In the genomic region with DNA sequence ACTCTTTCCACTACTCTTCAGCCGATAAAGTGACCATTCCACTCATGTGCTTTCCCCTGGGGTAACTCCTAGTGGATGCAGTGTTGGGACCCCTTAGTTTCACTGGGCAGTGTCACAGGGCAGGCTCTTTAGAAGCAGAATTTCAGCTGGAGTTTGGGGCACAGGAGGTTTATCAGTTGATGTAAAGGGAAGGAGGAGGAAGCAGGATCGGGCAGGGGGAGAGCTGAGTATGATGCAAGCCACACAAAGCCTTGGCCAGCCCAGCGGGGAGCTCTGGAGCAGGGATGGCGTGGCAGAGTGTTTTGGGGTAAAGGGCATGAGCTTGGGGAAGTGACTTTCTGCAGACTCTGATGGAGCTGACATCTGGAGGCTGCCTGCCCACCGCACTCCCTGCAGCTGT, we compare ENCODE assay signal across 18 cellular contexts. TPM values are rescaled to one million over a fixed set of nuclear protein-coding genes. Genes with fewer than 3 reads are reported as not detected.
DNase-seq lines count a peak whose midpoint lies in the region; ATAC-seq, FAIRE-seq and TF ChIP-seq lines count a peak whose summit lies in the region.
"Had no signal": no experiment of that assay in that cellular context is flagged by ENCODE, and none has a peak within 500 bp of the region (broad histone marks: within the 10 kb centered on the region; RNA-seq: fewer than 3 reads in every experiment).

No MANE protein-coding gene starts in this region.

- intact Hi-C loops in HepG2 (cut with micrococcal nuclease; ENCODE audit: unreplicated experiment): no loop called here
- intact Hi-C loops in right lobe of liver (cut with DNase I): no loop called here
- intact Hi-C loops in Panc1 (cut with micrococcal nuclease; ENCODE audit: unreplicated experiment): no loop called here

- in situ Hi-C loops in HepG2 (cut with HindIII; ENCODE audit: extremely low pct_ligation_motif_present, low pct_unique_long_range_greater_than_20kb) (no loop called here), Panc1 (cut with HindIII; ENCODE audit: low pct_unique_long_range_greater_than_20kb, low sequenced_read_pairs) (no loop called here)

- no peaks in the 10 kb centered on the region for H3F3A ChIP-seq in neural progenitor cell (ENCODE audit: low read depth)

- CTCF ChIA-PET in HepG2 (lab: Yijun Ruan, JAX; ENCODE audit: low intra/inter-chr PET ratio, low total read pairs): no interaction called here
- CTCF ChIA-PET in Panc1 (lab: Charles Lee): no interaction called here
- CTCF ChIA-PET in RWPE1 (lab: Yijun Ruan, JAX): no interaction called here
- CTCF ChIA-PET in activated CD4-positive, alpha-beta T cell treated with anti-CD3 and anti-CD28 coated beads, Interleukin-2, amount 10 ng/mL, durations not matched to agents 7 days and 5 days (lab: Charles Lee): interaction anchor here (0.8 kb wide), 1 partner anchor 19 kb away, joined by 5 read pairs; no protein-coding TSS in a partner anchor

- TF ChIP-seq EP300 in HepG2 (IDR thresholded peaks at IDR 0.05; ENCODE audit: low read depth in 2 of 2, low read length in 2 of 2): no peak
- no peak for TF ChIP-seq EP300 in HepG2 (CRISPR knock-in tag; IDR thresholded peaks at IDR 0.05; ENCODE audit: borderline replicate concordance)

- H3K36me3 Mint-ChIP-seq in neural progenitor cell: no peaks in the 10 kb centered on the region
- no peaks in the 10 kb centered on the region for H3K36me3 Mint-ChIP-seq in activated CD4-positive, alpha-beta T cell treated with anti-CD3 and anti-CD28 coated beads, Interleukin-2, amount 10 ng/mL, durations not matched to agents 7 days and 5 days (ENCODE audit: low read depth)

- H3K36me3 ChIP-seq in HepG2 (replicated peaks in 1 of 2; ENCODE audit: control insufficient read depth in 1 of 2, insufficient read depth in 2 of 2, low read length in 2 of 2): no peaks in the 10 kb centered on the region
- H3K36me3 ChIP-seq in right lobe of liver: no peaks in the 10 kb centered on the region
- H3K36me3 ChIP-seq in Panc1 (ENCODE audit: control insufficient read depth, insufficient read depth, low read length): no peaks in the 10 kb centered on the region
- H3K36me3 ChIP-seq in neural progenitor cell: no peaks in the 10 kb centered on the region
- H3K36me3 ChIP-seq: SJSA1 had no signal

- H3K4me3 Mint-ChIP-seq in neural progenitor cell: no peak overlapping the region
- H3K4me3 Mint-ChIP-seq in activated CD4-positive, alpha-beta T cell treated with anti-CD3 and anti-CD28 coated beads, Interleukin-2, amount 10 ng/mL, durations not matched to agents 7 days and 5 days: no peak overlapping the region

- no peaks in the 10 kb centered on the region for H3K9me3 ChIP-seq in HepG2 (ENCODE audit: low read length)
- H3K9me3 ChIP-seq in right lobe of liver: no peaks in the 10 kb centered on the region
- H3K9me3 ChIP-seq in Panc1 (ENCODE audit: control insufficient read depth, insufficient read depth, low read depth, low read length): no peaks in the 10 kb centered on the region
- H3K9me3 ChIP-seq in neural progenitor cell (ENCODE audit: low read depth): no peaks in the 10 kb centered on the region
- H3K9me3 ChIP-seq: SJSA1 had no signal

- H3K4me1 Mint-ChIP-seq in neural progenitor cell: peaks cover 11% of the 10 kb centered on the region
- H3K4me1 Mint-ChIP-seq in activated CD4-positive, alpha-beta T cell treated with anti-CD3 and anti-CD28 coated beads, Interleukin-2, amount 10 ng/mL, durations not matched to agents 7 days and 5 days: peaks cover 3% of the 10 kb centered on the region

- H3K9ac ChIP-seq in HepG2 (ENCODE audit: insufficient read depth, low read depth, low read length) (no peak overlapping the region), neural progenitor cell (no peak overlapping the region)

- no peak overlapping the region for H2AFZ ChIP-seq in HepG2 (ENCODE audit: low read length)
- no peak overlapping the region for H2AFZ ChIP-seq in neural progenitor cell (replicated peaks)

- no peak for TF ChIP-seq RAD21 in HepG2 (CRISPR knock-in tag; IDR thresholded peaks at IDR 0.05)

- H3K4me3 ChIP-seq in HepG2 (replicated peaks in 1 of 3; ENCODE audit: insufficient read depth in 1 of 3, low read depth in 2 of 3, low read length in 3 of 3) (no peak overlapping the region), right lobe of liver (no peak overlapping the region), Panc1 (ENCODE audit: low read depth in 2 of 2, low read length in 2 of 2) (no peak overlapping the region), fibroblast of mammary gland (ENCODE audit: control insufficient read depth, low read depth, low read length) (no peak overlapping the region), neural progenitor cell (no peak overlapping the region)
- H3K4me3 ChIP-seq: SJSA1 had no signal

- peaks cover 2% of the 10 kb centered on the region for H3K27me3 Mint-ChIP-seq in neural progenitor cell (ENCODE audit: insufficient read depth, low read depth)
- peaks cover 2% of the 10 kb centered on the region for H3K27me3 Mint-ChIP-seq in activated CD4-positive, alpha-beta T cell treated with anti-CD3 and anti-CD28 coated beads, Interleukin-2, amount 10 ng/mL, durations not matched to agents 7 days and 5 days

- TF ChIP-seq POLR2A in HepG2 (IDR thresholded peaks at IDR 0.05; ENCODE audit: insufficient read depth in 1 of 2, low read depth in 2 of 2, low read length in 2 of 2) (no peak), right lobe of liver (IDR thresholded peaks at IDR 0.05) (no peak)

- TF ChIP-seq CTCF in HepG2 (CRISPR knock-in tag; IDR thresholded peaks at IDR 0.05) (no peak), right lobe of liver (IDR thresholded peaks at IDR 0.05) (no peak), Panc1 (IDR thresholded peaks at IDR 0.05) (no peak), fibroblast of mammary gland (conservative IDR thresholded peaks at IDR 0.05; ENCODE audit: control insufficient read depth, insufficient read depth, low read depth, low read length) (no peak), RWPE1 (conservative IDR thresholded peaks at IDR 0.05; ENCODE audit: low read depth) (no peak), neural progenitor cell (IDR thresholded peaks at IDR 0.05) (no peak)

- H3K79me2 ChIP-seq in HepG2 (ENCODE audit: insufficient read depth, low read length): no peaks in the 10 kb centered on the region
- H3K79me2 ChIP-seq in neural progenitor cell (ENCODE audit: low read depth): no peaks in the 10 kb centered on the region

- POLR2A ChIA-PET in HepG2 (lab: Yijun Ruan, JAX): interaction anchor here (1.4 kb wide), 1 partner anchor 42 kb away, joined by 3 read pairs; the partner anchor contains the start of gene RBM3
- POLR2A ChIA-PET in Panc1 (lab: Charles Lee): no interaction called here
- POLR2A ChIA-PET in RWPE1 (lab: Yijun Ruan, JAX; ENCODE audit: low non-redundant PET): no interaction called here
- POLR2A ChIA-PET in activated CD4-positive, alpha-beta T cell treated with anti-CD3 and anti-CD28 coated beads, Interleukin-2, amount 10 ng/mL, durations not matched to agents 7 days and 5 days (lab: Charles Lee): no interaction called here

- ATAC-seq in HepG2 (peak; percentile 35; the same call in 2 of the 3 replicates), right lobe of liver (no peak), Panc1 (0 out of 2 replicates have a peak, but pooled peaks have one; percentile 31)

- H3K4me1 ChIP-seq in HepG2 (ENCODE audit: insufficient read depth, low read length) (peaks cover 31% of the 10 kb centered on the region), right lobe of liver (no peaks in the 10 kb centered on the region), Panc1 (ENCODE audit: control insufficient read depth, insufficient read depth, low read length) (no peaks in the 10 kb centered on the region), neural progenitor cell (no peaks in the 10 kb centered on the region)

- no peak for FAIRE-seq in HepG2 (lab: Jason Lieb, UNC)
- FAIRE-seq: A204.1, GM18507 had no signal

- no TSS peak for BruUV-seq in HepG2 (replicated peaks; lab: Mats Ljungman, UMichigan)
- BruUV-seq in Panc1 (replicated peaks; lab: Mats Ljungman, UMichigan): no TSS peak

- 0 out of 2 replicates have a peak overlapping the region, but pooled peaks have one; percentile 3 for H3K4me2 ChIP-seq in HepG2 (ENCODE audit: low read depth, low read length)
- no peak overlapping the region for H3K4me2 ChIP-seq in neural progenitor cell

- H4K20me1 ChIP-seq in HepG2 (ENCODE audit: insufficient read depth, low read length) (no peaks in the 10 kb centered on the region), neural progenitor cell (ENCODE audit: low read depth) (no peaks in the 10 kb centered on the region)

- H3K9me3 Mint-ChIP-seq in neural progenitor cell: peaks cover 16% of the 10 kb centered on the region
- H3K9me3 Mint-ChIP-seq in activated CD4-positive, alpha-beta T cell treated with anti-CD3 and anti-CD28 coated beads, Interleukin-2, amount 10 ng/mL, durations not matched to agents 7 days and 5 days: no peaks in the 10 kb centered on the region

- no peak overlapping the region for H3K27ac Mint-ChIP-seq in neural progenitor cell
- no peak overlapping the region for H3K27ac Mint-ChIP-seq in activated CD4-positive, alpha-beta T cell treated with anti-CD3 and anti-CD28 coated beads, Interleukin-2, amount 10 ng/mL, durations not matched to agents 7 days and 5 days

- 0% methylated on average over 1 of the region's 5 CpGs for WGBS in HepG2 (ENCODE audit: low lambda C conversion rate)
- 44% methylated on average over 3 of the region's 5 CpGs for WGBS in right lobe of liver (ENCODE audit: insufficient coverage, low coverage, low lambda C conversion rate, missing lambda C conversion rate)

- H3K27ac ChIP-seq in HepG2 (ENCODE audit: extremely low read length, insufficient read depth, low read length) (no peak overlapping the region), right lobe of liver (no peak overlapping the region), Panc1 (ENCODE audit: low read length) (no peak overlapping the region), RWPE1 (no peak overlapping the region), neural progenitor cell (no peak overlapping the region)
- H3K27ac ChIP-seq: SJSA1 had no signal

- DNase-seq in HepG2 (ENCODE audit: low spot score) (no peak), right lobe of liver (no peak), Panc1 (ENCODE audit: low read depth, low spot score) (no peak), fibroblast of mammary gland (ENCODE audit: low read depth) (peak; percentile 33), RWPE1 (ENCODE audit: low spot score) (no peak), neural progenitor cell (ENCODE audit: low spot score) (no peak), SW480 (ENCODE audit: low spot score) (no peak)
- DNase-seq in activated CD4-positive, alpha-beta T cell treated with anti-CD3 and anti-CD28 coated beads, Interleukin-2, amount 10 ng/mL, durations not matched to agents 7 days and 5 days: no peak
- DNase-seq: C1 segment of cervical spinal cord, COR-L47, GOT3, NCI-H1092 treated with DMSO at 0.1 percent for 48 hours, NCI-H187, NCI-H774, SW 1271 had no signal

- H3K27me3 ChIP-seq in HepG2 (ENCODE audit: control insufficient read depth in 1 of 2, insufficient read depth in 2 of 2, low read length in 2 of 2) (no peaks in the 10 kb centered on the region), right lobe of liver (no peaks in the 10 kb centered on the region), Panc1 (ENCODE audit: control insufficient read depth, insufficient read depth, low read length) (no peaks in the 10 kb centered on the region), neural progenitor cell (no peaks in the 10 kb centered on the region)
- H3K27me3 ChIP-seq: SJSA1 had no signal

RNA-seq across cellular contexts. Expression of gene WDR13, which starts 19.3 kb away (rescaled TPM):
- total RNA-seq in HepG2 (2016; rRNA removed; fragmentation: Illumina TruSeq; extraction: Trizol): 19.3 and 28.7 TPM in 2 replicates
- total RNA-seq in HepG2 (2016; cell fraction: cytosol; rRNA removed; fragmentation: Illumina TruSeq; extraction: Trizol; ENCODE audit: low read depth): 23.0 and 33.2 TPM in 2 replicates
- 20.8 and 29.5 TPM in 2 replicates for total RNA-seq in HepG2 (2016; cell fraction: insoluble cytoplasmic fraction; rRNA removed; fragmentation: Illumina TruSeq; extraction: Trizol)
- total RNA-seq in HepG2 (2016; cell fraction: membrane; rRNA removed; fragmentation: Illumina TruSeq; extraction: Trizol): 42.7 and 44.4 TPM in 2 replicates
- total RNA-seq in HepG2 (2016; cell fraction: nucleus; rRNA removed; fragmentation: Illumina TruSeq; extraction: Trizol): 15.9 and 18.0 TPM in 2 replicates
- polyA plus RNA-seq in HepG2 (2011; rRNA removed): 37.1 and 52.7 TPM in 2 replicates
- polyA plus RNA-seq in HepG2 (2011; cell fraction: cytosol; rRNA removed): 31.9 and 50.0 TPM in 2 replicates
- 389 and 473 TPM in 2 replicates for polyA plus RNA-seq in HepG2 (2011; cell fraction: nucleus; rRNA removed)
- polyA plus RNA-seq in HepG2 (2012): 55.2 and 81.7 TPM in 2 replicates
- polyA plus RNA-seq in HepG2 (2016; cell fraction: cytosol; fragmentation: Illumina TruSeq; extraction: Trizol; ENCODE audit: low read depth): 21.0 and 24.5 TPM in 2 replicates
- 20.4 and 20.7 TPM in 2 replicates for polyA plus RNA-seq in HepG2 (2016; cell fraction: insoluble cytoplasmic fraction; fragmentation: Illumina TruSeq; extraction: Trizol; ENCODE audit: low read depth)
- 28.5 and 34.5 TPM in 2 replicates for polyA plus RNA-seq in HepG2 (2016; cell fraction: membrane; fragmentation: Illumina TruSeq; extraction: Trizol; ENCODE audit: low read depth)
- 29.3 and 35.6 TPM in 2 replicates for polyA plus RNA-seq in HepG2 (2016; cell fraction: nucleus; fragmentation: Illumina TruSeq; extraction: Trizol; ENCODE audit: insufficient read depth, low read depth)
- 95.4 and 111 TPM in 2 replicates for polyA minus RNA-seq in HepG2 (2011; rRNA and poly(A)+ RNA removed; ENCODE audit: low replicate concordance)
- polyA minus RNA-seq in HepG2 (2011; cell fraction: cytosol; rRNA and poly(A)+ RNA removed): 39.0 and 46.7 TPM in 2 replicates
- polyA minus RNA-seq in HepG2 (2011; cell fraction: nucleus; rRNA and poly(A)+ RNA removed): 36.2 and 42.4 TPM in 2 replicates
- 100 to 1,000 TPM in 2 of 6 experiments, 10 to 100 TPM in 4; 46.5 to 193 (median 80.8) TPM for total RNA-seq in right lobe of liver
- total RNA-seq in Panc1 (2021; ENCODE audit: unreplicated experiment): 91.3 TPM
- polyA plus RNA-seq in Panc1 (2012; ENCODE audit: insufficient read length): 155 TPM
- total RNA-seq in neural progenitor cell (ENCODE audit: low replicate concordance): 20.9 and 39.0 TPM in 2 replicates
- total RNA-seq in activated CD4-positive, alpha-beta T cell treated with anti-CD3 and anti-CD28 coated beads, Interleukin-2, amount 10 ng/mL, durations not matched to agents 7 days and 5 days: 10 to 100 TPM; 37.8 to 44.5 TPM

RNA-seq across cellular contexts. Expression of gene RBM3, which starts 42.3 kb away (rescaled TPM):
- total RNA-seq in HepG2 (2016; rRNA removed; fragmentation: Illumina TruSeq; extraction: Trizol) (182 and 239 TPM in 2 replicates), right lobe of liver (10 to 100 TPM; 14.7 to 69.0 (median 57.7) TPM), Panc1 (2021; ENCODE audit: unreplicated experiment) (528 TPM), neural progenitor cell (ENCODE audit: low replicate concordance) (101 and 130 TPM in 2 replicates)
- total RNA-seq in HepG2 (2016; cell fraction: cytosol; rRNA removed; fragmentation: Illumina TruSeq; extraction: Trizol; ENCODE audit: low read depth): 72.2 and 83.3 TPM in 2 replicates
- 186 and 267 TPM in 2 replicates for total RNA-seq in HepG2 (2016; cell fraction: insoluble cytoplasmic fraction; rRNA removed; fragmentation: Illumina TruSeq; extraction: Trizol)
- total RNA-seq in HepG2 (2016; cell fraction: membrane; rRNA removed; fragmentation: Illumina TruSeq; extraction: Trizol): 111 and 139 TPM in 2 replicates
- 96.1 and 99.4 TPM in 2 replicates for total RNA-seq in HepG2 (2016; cell fraction: nucleus; rRNA removed; fragmentation: Illumina TruSeq; extraction: Trizol)
- 109 and 123 TPM in 2 replicates for polyA plus RNA-seq in HepG2 (2011; rRNA removed)
- 78.5 and 83.5 TPM in 2 replicates for polyA plus RNA-seq in HepG2 (2011; cell fraction: cytosol; rRNA removed)
- 120 and 154 TPM in 2 replicates for polyA plus RNA-seq in HepG2 (2011; cell fraction: nucleus; rRNA removed)
- polyA plus RNA-seq in HepG2 (2012): 62.4 and 136 TPM in 2 replicates
- 83.2 and 86.4 TPM in 2 replicates for polyA plus RNA-seq in HepG2 (2016; cell fraction: cytosol; fragmentation: Illumina TruSeq; extraction: Trizol; ENCODE audit: low read depth)
- 284 and 351 TPM in 2 replicates for polyA plus RNA-seq in HepG2 (2016; cell fraction: insoluble cytoplasmic fraction; fragmentation: Illumina TruSeq; extraction: Trizol; ENCODE audit: low read depth)
- 125 and 144 TPM in 2 replicates for polyA plus RNA-seq in HepG2 (2016; cell fraction: membrane; fragmentation: Illumina TruSeq; extraction: Trizol; ENCODE audit: low read depth)
- 196 and 214 TPM in 2 replicates for polyA plus RNA-seq in HepG2 (2016; cell fraction: nucleus; fragmentation: Illumina TruSeq; extraction: Trizol; ENCODE audit: insufficient read depth, low read depth)
- polyA minus RNA-seq in HepG2 (2011; rRNA and poly(A)+ RNA removed; ENCODE audit: low replicate concordance): 139 and 240 TPM in 2 replicates
- 47.4 and 57.2 TPM in 2 replicates for polyA minus RNA-seq in HepG2 (2011; cell fraction: cytosol; rRNA and poly(A)+ RNA removed)
- polyA minus RNA-seq in HepG2 (2011; cell fraction: nucleus; rRNA and poly(A)+ RNA removed): 163 and 176 TPM in 2 replicates
- 600 TPM for polyA plus RNA-seq in Panc1 (2012; ENCODE audit: insufficient read length)
- 100 to 1,000 TPM; 270 to 289 TPM for total RNA-seq in activated CD4-positive, alpha-beta T cell treated with anti-CD3 and anti-CD28 coated beads, Interleukin-2, amount 10 ng/mL, durations not matched to agents 7 days and 5 days

Comparison
In these comparisons a context has a peak if more than half of its experiments do, and no peak if none do; other contexts are left out.
1. ATAC-seq: peak in HepG2 (single experiment) and Panc1 (single experiment); none in right lobe of liver (0 of 4).